In the genomic region with DNA sequence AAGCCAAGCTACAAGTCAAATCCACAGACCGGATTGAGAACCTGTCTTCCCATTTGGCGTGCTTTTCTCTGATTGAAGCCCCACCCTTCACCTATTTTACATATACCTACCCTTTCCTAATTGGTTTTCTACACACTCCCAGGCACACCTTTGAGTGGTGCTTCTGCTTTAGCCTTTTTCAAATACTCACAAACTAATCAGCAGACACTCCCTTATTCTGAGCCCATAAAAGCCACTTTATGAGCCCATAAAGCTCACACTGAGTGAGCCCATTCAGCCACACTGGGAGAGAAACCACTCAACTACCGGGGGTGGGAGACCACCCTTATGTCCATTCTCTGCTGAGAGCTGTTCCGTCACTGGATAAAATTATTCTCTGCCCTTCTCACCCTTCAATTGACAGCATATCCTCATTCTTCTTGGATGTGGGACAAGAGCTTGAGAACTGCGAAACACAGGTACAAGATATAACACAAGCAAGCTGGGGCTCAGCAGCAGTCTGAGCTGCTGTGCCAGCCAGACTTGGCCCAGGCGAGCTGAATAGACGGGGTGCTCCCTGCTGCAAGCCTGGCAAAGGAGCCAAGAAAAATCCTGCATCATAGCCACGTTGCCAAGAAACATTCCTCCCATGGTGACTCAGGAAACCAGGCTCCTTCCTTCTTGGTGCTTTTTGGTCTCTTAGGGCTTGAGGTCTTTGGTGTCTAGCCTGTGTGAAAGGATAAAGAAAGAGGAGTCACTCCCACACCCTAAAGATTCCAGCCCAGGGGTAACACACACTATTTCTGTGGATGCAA, we compare ENCODE assay signal across 17 cellular contexts.
A peak's percentile ranks its signal among the peaks of the same experiment; 100 is the strongest.
DNase-seq lines count a peak whose midpoint lies in the region; ATAC-seq, FAIRE-seq and TF ChIP-seq lines count a peak whose summit lies in the region.
"Had no signal": no experiment of that assay in that cellular context is flagged by ENCODE, and none has a peak within 500 bp of the region (broad histone marks: within the 10 kb centered on the region; RNA-seq: fewer than 3 reads in every experiment).

No MANE protein-coding gene starts in this region.

- H3K27me3 Mint-ChIP-seq in CD14-positive monocyte (ENCODE audit: low read depth in 3 of 3): peaks cover 25 to 32% (median 26%) of the 10 kb centered on the region in 3 donors

- H3K36me3 Mint-ChIP-seq in CD14-positive monocyte: no peaks in the 10 kb centered on the region

- TF ChIP-seq CTCF in bronchial epithelial cell (IDR thresholded peaks at IDR 0.05; ENCODE audit: insufficient read depth, low read length, severe bottlenecking): no peak
- TF ChIP-seq CTCF in CD14-positive monocyte (IDR thresholded peaks at IDR 0.05): no peak

- H3K9me3 Mint-ChIP-seq in CD14-positive monocyte: peaks cover 5 to 25% (median 14%) of the 10 kb centered on the region in 7 donors

- no peak for FAIRE-seq in bronchial epithelial cell (lab: Jason Lieb, UNC)
- FAIRE-seq: GM12878, RCC 7860 had no signal

- DNase-seq in HT1080 (ENCODE audit: low read depth): peak; percentile 79
- DNase-seq in bronchial epithelial cell (ENCODE audit: low read depth): peak; percentile 69
- peak; percentile 9 for DNase-seq in glomerular visceral epithelial cell (ENCODE audit: extremely low spot score)
- peak; percentile 86 for DNase-seq in stromal cell of bone marrow (ENCODE audit: low read depth)
- no peak for DNase-seq in CD14-positive monocyte (ENCODE audit: low spot score)
- no peak for DNase-seq in activated CD4-positive, alpha-beta T cell treated with anti-CD3 and anti-CD28 coated beads, Interleukin-2, amount 50 U/mL, for 1 hour
- DNase-seq: activated CD4-positive, CD25-positive, alpha-beta regulatory T cell treated with anti-CD3 and anti-CD28 coated beads, Interleukin-2, amount 50 U/mL, for 72 hours; activated T-cell treated with anti-CD3 and anti-CD28 coated beads for 4 hours; NCI-H2029; NCI-H748 treated with DMSO at 0.1 percent for 48 hours; stimulated activated CD4-positive, alpha-beta T cell treated with anti-CD3 and anti-CD28 coated beads, Interleukin-15, amount 100 ng/mL, for 24 hours; substantia nigra had no signal

- H3K4me3 ChIP-seq in bronchial epithelial cell (ENCODE audit: low read depth, low read length): no peak overlapping the region
- H3K4me3 ChIP-seq: GM12878 had no signal

- no peak overlapping the region for H3K4me3 Mint-ChIP-seq in CD14-positive monocyte

- H3K27me3 ChIP-seq in bronchial epithelial cell (ENCODE audit: control insufficient read depth, insufficient read depth, low read length): no peaks in the 10 kb centered on the region

- ATAC-seq in GM21717 (IDR thresholded peaks at IDR 0.05; ENCODE audit: unreplicated experiment) (no peak), GM19452 (IDR thresholded peaks at IDR 0.05; ENCODE audit: unreplicated experiment) (no peak)
- ATAC-seq: activated naive CD4-positive, alpha-beta T cell treated with anti-CD3 and anti-CD28 coated beads, Interleukin-2, amount 50 U/mL, for 72 hours; GM12878 had no signal

- H3K36me3 ChIP-seq in bronchial epithelial cell (ENCODE audit: control insufficient read depth, insufficient read depth, low read length): no peaks in the 10 kb centered on the region

- H3K27ac Mint-ChIP-seq in CD14-positive monocyte: no peak overlapping the region
- H3K27ac Mint-ChIP-seq: activated naive CD4-positive, alpha-beta T cell treated with anti-CD3 and anti-CD28 coated beads, Interleukin-2, amount 50 U/mL, for 72 hours had no signal

- intact Hi-C loops in CD14-positive monocyte (cut with micrococcal nuclease): no loop called here

- no peaks in the 10 kb centered on the region for H3K4me1 Mint-ChIP-seq in CD14-positive monocyte

Comparison
In these comparisons a context has a peak if more than half of its experiments do, and no peak if none do; other contexts are left out.
1. DNase-seq: peak in HT1080 (single experiment), bronchial epithelial cell (single experiment), glomerular visceral epithelial cell (single experiment) and stromal cell of bone marrow (single experiment); none in CD14-positive monocyte (single experiment) and activated CD4-positive, alpha-beta T cell treated with anti-CD3 and anti-CD28 coated beads, Interleukin-2, amount 50 U/mL, for 1 hour (single experiment).